ENCODE assay signal across 10 cellular contexts in genomic region chr1:89311757-89312156, GRCh38. TPM values are rescaled to one million over a fixed set of nuclear protein-coding genes. Genes with fewer than 3 reads are reported as not detected.
DNase-seq lines count a peak whose midpoint lies in the region; ATAC-seq and TF ChIP-seq lines count a peak whose summit lies in the region.
"Had no signal": no experiment of that assay in that cellular context is flagged by ENCODE, and none has a peak within 500 bp of the region (broad histone marks: within the 10 kb centered on the region; RNA-seq: fewer than 3 reads in every experiment).

No MANE protein-coding gene starts in this region.

- TF ChIP-seq CTCF in kidney epithelial cell (IDR thresholded peaks at IDR 0.05; ENCODE audit: insufficient read depth, low read length, poor library complexity, severe bottlenecking), result no peak

- peak overlapping the region; percentile 38 for H3K27ac Mint-ChIP-seq in activated CD4-positive, alpha-beta memory T cell treated with anti-CD3 and anti-CD28 coated beads for 36 hours
- H3K27ac Mint-ChIP-seq: type B pancreatic cell had no signal

- H3K27me3 Mint-ChIP-seq in activated CD4-positive, alpha-beta memory T cell treated with anti-CD3 and anti-CD28 coated beads for 36 hours, result no peaks in the 10 kb centered on the region
- H3K27me3 Mint-ChIP-seq: type B pancreatic cell had no signal

- H3K4me3 ChIP-seq in kidney epithelial cell (ENCODE audit: low read depth, low read length), result no peak overlapping the region
- H3K4me3 ChIP-seq: cardiac muscle cell had no signal

- peaks cover 38% of the 10 kb centered on the region for H3K4me1 Mint-ChIP-seq in activated CD4-positive, alpha-beta memory T cell treated with anti-CD3 and anti-CD28 coated beads for 36 hours (ENCODE audit: low read depth)

- POLR2A ChIA-PET in activated CD4-positive, alpha-beta memory T cell treated with anti-CD3 and anti-CD28 coated beads for 36 hours (lab: Charles Lee), result interaction anchor here (1.0 to 3.0 kb wide), 3 partner anchors 17 to 113 kb away, joined by 4 to 18 read pairs (median 5); partner anchors contain the start of gene GBP4

- CTCF ChIA-PET in activated CD4-positive, alpha-beta memory T cell treated with anti-CD3 and anti-CD28 coated beads for 36 hours (lab: Charles Lee), result interaction anchor here (1.0 to 2.3 kb wide), 2 partner anchors 12 to 226 kb away, joined by 3 to 11 read pairs; no protein-coding TSS in a partner anchor

- no peaks in the 10 kb centered on the region for H3K36me3 ChIP-seq in kidney epithelial cell (ENCODE audit: control insufficient read depth, insufficient read depth, low read length)
- H3K36me3 ChIP-seq: cardiac muscle cell had no signal

- peaks cover 10% of the 10 kb centered on the region for H3K36me3 Mint-ChIP-seq in activated CD4-positive, alpha-beta memory T cell treated with anti-CD3 and anti-CD28 coated beads for 36 hours
- H3K36me3 Mint-ChIP-seq: type B pancreatic cell had no signal

- peak; percentile 10 to 15 for DNase-seq in AML-193 (lab: John Stamatoyannopoulos, UW)
- no peak for DNase-seq in activated CD4-positive, alpha-beta memory T cell treated with anti-CD3 and anti-CD28 coated beads for 36 hours
- DNase-seq in kidney epithelial cell (ENCODE audit: low read depth), result peak; percentile 18
- no peak for DNase-seq in stimulated activated CD4-positive, alpha-beta T cell treated with anti-CD3 and anti-CD28 coated beads, Interleukin-2, amount 100 ng/mL, for 48 hours

- H3K27me3 ChIP-seq in kidney epithelial cell (ENCODE audit: control insufficient read depth, insufficient read depth, low read length), result no peaks in the 10 kb centered on the region
- H3K27me3 ChIP-seq: cardiac muscle cell had no signal

- peak; percentile 61 for ATAC-seq in GM21381 (IDR thresholded peaks at IDR 0.05; ENCODE audit: unreplicated experiment)
- ATAC-seq in HG03521 (IDR thresholded peaks at IDR 0.05; ENCODE audit: unreplicated experiment), result no peak
- ATAC-seq in GM18517 (IDR thresholded peaks at IDR 0.05; ENCODE audit: unreplicated experiment), result no peak
- ATAC-seq in HG03460 (IDR thresholded peaks at IDR 0.05; ENCODE audit: unreplicated experiment), result no peak

- no peak overlapping the region for H3K4me3 Mint-ChIP-seq in activated CD4-positive, alpha-beta memory T cell treated with anti-CD3 and anti-CD28 coated beads for 36 hours
- H3K4me3 Mint-ChIP-seq: type B pancreatic cell had no signal

- intact Hi-C loops in activated CD4-positive, alpha-beta memory T cell treated with anti-CD3 and anti-CD28 coated beads for 36 hours (cut with micrococcal nuclease), result loop anchor here (2.0 kb wide), 1 partner anchor 47 kb away; no protein-coding TSS in a partner anchor

- peaks cover 11% of the 10 kb centered on the region for H3K9me3 Mint-ChIP-seq in activated CD4-positive, alpha-beta memory T cell treated with anti-CD3 and anti-CD28 coated beads for 36 hours

RNA-seq across cellular contexts. Expression of gene GBP5, which starts 39.1 kb away (rescaled TPM):
- total RNA-seq in activated CD4-positive, alpha-beta memory T cell treated with anti-CD3 and anti-CD28 coated beads for 36 hours, result 10 to 100 TPM; 95.1 to 95.7 TPM
- total RNA-seq in kidney epithelial cell, result 0.33 TPM in 1 of 2 replicates, not detected in the other

RNA-seq across cellular contexts. Expression of gene GBP6, which starts 52.1 kb away (rescaled TPM):
- under 1 TPM; 0.73 to 0.81 TPM for total RNA-seq in activated CD4-positive, alpha-beta memory T cell treated with anti-CD3 and anti-CD28 coated beads for 36 hours
- total RNA-seq in kidney epithelial cell, result 0.21 and 1.1 TPM in 2 replicates

Comparison
In these comparisons a context has a peak if more than half of its experiments do, and no peak if none do; other contexts are left out.
1. DNase-seq: peak in AML-193 (2 of 2) and kidney epithelial cell (single experiment); none in activated CD4-positive, alpha-beta memory T cell treated with anti-CD3 and anti-CD28 coated beads for 36 hours (single experiment) and stimulated activated CD4-positive, alpha-beta T cell treated with anti-CD3 and anti-CD28 coated beads, Interleukin-2, amount 100 ng/mL, for 48 hours (0 of 2).
2. RNA of gene GBP5, which starts 39.1 kb away (total RNA-seq): 95.1 to 95.7 TPM in activated CD4-positive, alpha-beta memory T cell treated with anti-CD3 and anti-CD28 coated beads for 36 hours; 0.33 TPM in kidney epithelial cell; every median in the first group is over 10 times any median in the second.